1 cellular context compared by ENCODE assay signal in genomic region chrX:155215443-155216178, GRCh38.
TF ChIP-seq lines count a peak whose summit lies in the region.

No MANE protein-coding gene starts in this region.

TF ChIP-seq in K562, 482 proteins besides CTCF, POLR2A, EP300 and RAD21 (continued from another document):
- TF ChIP-seq ZNF518B (CRISPR knock-in tag; IDR thresholded peaks at IDR 0.05) (no peak), THRB (CRISPR knock-in tag; conservative IDR thresholded peaks at IDR 0.05) (no peak), STAT6 (CRISPR knock-in tag; IDR thresholded peaks at IDR 0.05) (no peak), FOXK2 (conservative IDR thresholded peaks at IDR 0.05 in 1 of 2, IDR thresholded peaks at IDR 0.05 in 1 of 2; ENCODE audit: low read depth in 2 of 2) (0 out of 4 replicates have a peak, but pooled peaks of 1 of the 2 experiments have one; percentile 46), IRF9 (tag; IDR thresholded peaks at IDR 0.05) (peak; percentile 19; the same call in 1 of the 2 replicates), SP2 (IDR thresholded peaks at IDR 0.05; ENCODE audit: extremely low read depth, low read depth, low read length, poor library complexity, severe bottlenecking) (no peak), HDAC2 (IDR thresholded peaks at IDR 0.05) (no peak), CEBPZ (IDR thresholded peaks at IDR 0.05; ENCODE audit: borderline replicate concordance, low read depth, low read length) (no peak), CREBBP (IDR thresholded peaks at IDR 0.05; ENCODE audit: low read depth, low read length) (no peak), SRSF3 (IDR thresholded peaks at IDR 0.05; ENCODE audit: insufficient read depth, low read length) (no peak), ZNF134 (CRISPR knock-in tag; conservative IDR thresholded peaks at IDR 0.05) (no peak), COPS2 (conservative IDR thresholded peaks at IDR 0.05) (no peak)
